Comparison of ENCODE assay signal across 1 cellular context in the genomic region with DNA sequence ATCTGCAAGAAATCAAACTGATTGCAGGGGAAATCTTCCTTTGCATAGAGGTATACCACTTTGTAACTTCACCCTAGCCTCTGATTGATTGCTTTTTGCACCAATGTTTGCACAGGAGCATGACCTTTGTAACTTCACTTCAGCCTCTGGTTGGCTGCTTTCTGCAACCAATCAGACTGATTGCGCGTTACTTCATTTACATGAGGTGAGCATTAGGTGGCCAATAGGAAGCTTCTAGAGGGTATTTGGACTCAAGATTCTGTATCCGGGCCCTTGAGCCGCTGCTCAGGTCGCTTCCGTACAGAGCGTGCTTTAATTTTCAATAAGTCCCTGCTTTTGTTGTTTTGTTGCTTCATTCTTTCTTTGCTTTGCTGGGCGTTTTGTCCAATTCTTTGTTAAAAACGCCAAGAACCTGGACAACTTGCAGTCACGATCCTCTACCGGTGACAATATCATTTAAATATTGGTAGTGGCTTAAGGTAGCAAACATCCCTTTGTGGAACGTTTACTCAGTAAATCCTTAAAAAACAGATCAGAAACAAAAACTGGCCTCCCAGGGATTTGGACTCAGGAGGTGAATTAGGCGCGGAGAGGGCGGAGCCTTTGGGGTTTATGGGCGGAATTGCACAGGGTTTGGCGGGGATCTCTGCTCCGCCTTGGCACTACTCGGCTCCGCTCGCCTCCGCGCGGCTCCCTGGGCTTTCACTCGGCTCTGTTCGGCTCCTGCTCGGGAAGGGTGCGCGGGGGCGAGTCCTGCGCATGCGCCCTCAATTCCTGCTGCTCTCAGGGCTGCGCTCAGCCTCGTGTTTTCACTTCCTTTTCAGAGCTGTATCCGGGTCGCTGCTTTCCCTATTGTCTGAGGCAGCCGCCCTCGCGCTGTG.
TF ChIP-seq lines count a peak whose summit lies in the region.

A gene with protein sequence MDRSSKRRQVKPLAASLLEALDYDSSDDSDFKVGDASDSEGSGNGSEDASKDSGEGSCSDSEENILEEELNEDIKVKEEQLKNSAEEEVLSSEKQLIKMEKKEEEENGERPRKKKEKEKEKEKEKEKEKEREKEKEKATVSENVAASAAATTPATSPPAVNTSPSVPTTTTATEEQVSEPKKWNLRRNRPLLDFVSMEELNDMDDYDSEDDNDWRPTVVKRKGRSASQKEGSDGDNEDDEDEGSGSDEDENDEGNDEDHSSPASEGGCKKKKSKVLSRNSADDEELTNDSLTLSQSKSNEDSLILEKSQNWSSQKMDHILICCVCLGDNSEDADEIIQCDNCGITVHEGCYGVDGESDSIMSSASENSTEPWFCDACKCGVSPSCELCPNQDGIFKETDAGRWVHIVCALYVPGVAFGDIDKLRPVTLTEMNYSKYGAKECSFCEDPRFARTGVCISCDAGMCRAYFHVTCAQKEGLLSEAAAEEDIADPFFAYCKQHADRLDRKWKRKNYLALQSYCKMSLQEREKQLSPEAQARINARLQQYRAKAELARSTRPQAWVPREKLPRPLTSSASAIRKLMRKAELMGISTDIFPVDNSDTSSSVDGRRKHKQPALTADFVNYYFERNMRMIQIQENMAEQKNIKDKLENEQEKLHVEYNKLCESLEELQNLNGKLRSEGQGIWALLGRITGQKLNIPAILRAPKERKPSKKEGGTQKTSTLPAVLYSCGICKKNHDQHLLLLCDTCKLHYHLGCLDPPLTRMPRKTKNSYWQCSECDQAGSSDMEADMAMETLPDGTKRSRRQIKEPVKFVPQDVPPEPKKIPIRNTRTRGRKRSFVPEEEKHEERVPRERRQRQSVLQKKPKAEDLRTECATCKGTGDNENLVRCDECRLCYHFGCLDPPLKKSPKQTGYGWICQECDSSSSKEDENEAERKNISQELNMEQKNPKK (plus strand): TSS at position 812 of the 881 bp plus-strand sequence. CDS start 452 bp downstream, outside the sequence.

TF ChIP-seq in K562, 482 proteins besides CTCF, POLR2A, EP300 and RAD21 (continued from another document and continues in another):
- TF ChIP-seq, protein P1, sequence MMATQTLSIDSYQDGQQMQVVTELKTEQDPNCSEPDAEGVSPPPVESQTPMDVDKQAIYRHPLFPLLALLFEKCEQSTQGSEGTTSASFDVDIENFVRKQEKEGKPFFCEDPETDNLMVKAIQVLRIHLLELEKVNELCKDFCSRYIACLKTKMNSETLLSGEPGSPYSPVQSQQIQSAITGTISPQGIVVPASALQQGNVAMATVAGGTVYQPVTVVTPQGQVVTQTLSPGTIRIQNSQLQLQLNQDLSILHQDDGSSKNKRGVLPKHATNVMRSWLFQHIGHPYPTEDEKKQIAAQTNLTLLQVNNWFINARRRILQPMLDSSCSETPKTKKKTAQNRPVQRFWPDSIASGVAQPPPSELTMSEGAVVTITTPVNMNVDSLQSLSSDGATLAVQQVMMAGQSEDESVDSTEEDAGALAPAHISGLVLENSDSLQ (IDR thresholded peaks at IDR 0.05), result peak; percentile 99
- TF ChIP-seq ZBTB17 (CRISPR knock-in tag; IDR thresholded peaks at IDR 0.05), result no peak
- peak in 2 of 3 experiments; percentile 54 to 57 for TF ChIP-seq YY1 (IDR thresholded peaks at IDR 0.05; ENCODE audit: borderline replicate concordance in 1 of 3, control insufficient read depth in 1 of 3, extremely low read depth in 1 of 3, insufficient read depth in 3 of 3, insufficient read length in 1 of 3, insufficient replicate concordance in 2 of 3, low read depth in 1 of 3, low read length in 2 of 3)
- TF ChIP-seq NR2C2 (CRISPR knock-in tag; IDR thresholded peaks at IDR 0.05), result peak; percentile 76; the same call in 1 of the 2 replicates
- TF ChIP-seq NR2C2 (tag; IDR thresholded peaks at IDR 0.05), result peak; percentile 96
- TF ChIP-seq ZNF263 (CRISPR knock-in tag; IDR thresholded peaks at IDR 0.05; ENCODE audit: borderline replicate concordance), result 0 out of 2 replicates have a peak, but pooled peaks have one; percentile 26
- no peak for TF ChIP-seq NFE2 (IDR thresholded peaks at IDR 0.05; ENCODE audit: low read depth)
- peak; percentile 50; the same call in 1 of the 2 replicates for TF ChIP-seq ETV5 (CRISPR knock-in tag; IDR thresholded peaks at IDR 0.05; ENCODE audit: low read depth)
- TF ChIP-seq NFXL1 (CRISPR knock-in tag; IDR thresholded peaks at IDR 0.05), result 0 out of 2 replicates have a peak, but pooled peaks have one; percentile 23
- TF ChIP-seq ZNF347 (CRISPR knock-in tag; IDR thresholded peaks at IDR 0.05; ENCODE audit: low read depth), result no peak
- TF ChIP-seq, protein P2, sequence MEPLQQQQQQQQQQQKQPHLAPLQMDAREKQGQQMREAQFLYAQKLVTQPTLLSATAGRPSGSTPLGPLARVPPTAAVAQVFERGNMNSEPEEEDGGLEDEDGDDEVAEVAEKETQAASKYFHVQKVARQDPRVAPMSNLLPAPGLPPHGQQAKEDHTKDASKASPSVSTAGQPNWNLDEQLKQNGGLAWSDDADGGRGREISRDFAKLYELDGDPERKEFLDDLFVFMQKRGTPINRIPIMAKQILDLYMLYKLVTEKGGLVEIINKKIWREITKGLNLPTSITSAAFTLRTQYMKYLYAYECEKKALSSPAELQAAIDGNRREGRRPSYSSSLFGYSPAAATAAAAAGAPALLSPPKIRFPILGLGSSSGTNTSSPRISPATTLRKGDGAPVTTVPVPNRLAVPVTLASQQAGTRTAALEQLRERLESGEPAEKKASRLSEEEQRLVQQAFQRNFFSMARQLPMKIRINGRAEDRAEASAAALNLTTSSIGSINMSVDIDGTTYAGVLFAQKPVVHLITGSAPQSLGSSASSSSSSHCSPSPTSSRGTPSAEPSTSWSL (CRISPR knock-in tag; IDR thresholded peaks at IDR 0.05; ENCODE audit: borderline replicate concordance), result no peak
- peak; percentile 31 for TF ChIP-seq ETV1 (tag; conservative IDR thresholded peaks at IDR 0.05; ENCODE audit: low read depth)
- TF ChIP-seq, protein P3, sequence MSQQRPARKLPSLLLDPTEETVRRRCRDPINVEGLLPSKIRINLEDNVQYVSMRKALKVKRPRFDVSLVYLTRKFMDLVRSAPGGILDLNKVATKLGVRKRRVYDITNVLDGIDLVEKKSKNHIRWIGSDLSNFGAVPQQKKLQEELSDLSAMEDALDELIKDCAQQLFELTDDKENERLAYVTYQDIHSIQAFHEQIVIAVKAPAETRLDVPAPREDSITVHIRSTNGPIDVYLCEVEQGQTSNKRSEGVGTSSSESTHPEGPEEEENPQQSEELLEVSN (IDR thresholded peaks at IDR 0.05; ENCODE audit: borderline replicate concordance in 1 of 2, extremely low read depth in 1 of 2, insufficient read depth in 1 of 2, insufficient read length in 1 of 2, low read depth in 1 of 2, low read length in 1 of 2, poor library complexity in 1 of 2, severe bottlenecking in 1 of 2), result peak; percentile 72 to 79
- no peak for TF ChIP-seq WHSC1 (IDR thresholded peaks at IDR 0.05; ENCODE audit: low read length)
- TF ChIP-seq TAF9B (IDR thresholded peaks at IDR 0.05; ENCODE audit: partially characterized antibody), result peak; percentile 26
- TF ChIP-seq MXI1 (IDR thresholded peaks at IDR 0.05; ENCODE audit: low read depth, low read length), result 0 out of 2 replicates have a peak, but pooled peaks have one; percentile 4
- TF ChIP-seq, protein P4, sequence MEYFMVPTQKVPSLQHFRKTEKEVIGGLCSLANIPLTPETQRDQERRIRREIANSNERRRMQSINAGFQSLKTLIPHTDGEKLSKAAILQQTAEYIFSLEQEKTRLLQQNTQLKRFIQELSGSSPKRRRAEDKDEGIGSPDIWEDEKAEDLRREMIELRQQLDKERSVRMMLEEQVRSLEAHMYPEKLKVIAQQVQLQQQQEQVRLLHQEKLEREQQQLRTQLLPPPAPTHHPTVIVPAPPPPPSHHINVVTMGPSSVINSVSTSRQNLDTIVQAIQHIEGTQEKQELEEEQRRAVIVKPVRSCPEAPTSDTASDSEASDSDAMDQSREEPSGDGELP (CRISPR knock-in tag; IDR thresholded peaks at IDR 0.05; ENCODE audit: borderline replicate concordance), result 0 out of 2 replicates have a peak, but pooled peaks have one; percentile 21
- TF ChIP-seq XRCC3 (IDR thresholded peaks at IDR 0.05), result no peak
- TF ChIP-seq, protein P5, sequence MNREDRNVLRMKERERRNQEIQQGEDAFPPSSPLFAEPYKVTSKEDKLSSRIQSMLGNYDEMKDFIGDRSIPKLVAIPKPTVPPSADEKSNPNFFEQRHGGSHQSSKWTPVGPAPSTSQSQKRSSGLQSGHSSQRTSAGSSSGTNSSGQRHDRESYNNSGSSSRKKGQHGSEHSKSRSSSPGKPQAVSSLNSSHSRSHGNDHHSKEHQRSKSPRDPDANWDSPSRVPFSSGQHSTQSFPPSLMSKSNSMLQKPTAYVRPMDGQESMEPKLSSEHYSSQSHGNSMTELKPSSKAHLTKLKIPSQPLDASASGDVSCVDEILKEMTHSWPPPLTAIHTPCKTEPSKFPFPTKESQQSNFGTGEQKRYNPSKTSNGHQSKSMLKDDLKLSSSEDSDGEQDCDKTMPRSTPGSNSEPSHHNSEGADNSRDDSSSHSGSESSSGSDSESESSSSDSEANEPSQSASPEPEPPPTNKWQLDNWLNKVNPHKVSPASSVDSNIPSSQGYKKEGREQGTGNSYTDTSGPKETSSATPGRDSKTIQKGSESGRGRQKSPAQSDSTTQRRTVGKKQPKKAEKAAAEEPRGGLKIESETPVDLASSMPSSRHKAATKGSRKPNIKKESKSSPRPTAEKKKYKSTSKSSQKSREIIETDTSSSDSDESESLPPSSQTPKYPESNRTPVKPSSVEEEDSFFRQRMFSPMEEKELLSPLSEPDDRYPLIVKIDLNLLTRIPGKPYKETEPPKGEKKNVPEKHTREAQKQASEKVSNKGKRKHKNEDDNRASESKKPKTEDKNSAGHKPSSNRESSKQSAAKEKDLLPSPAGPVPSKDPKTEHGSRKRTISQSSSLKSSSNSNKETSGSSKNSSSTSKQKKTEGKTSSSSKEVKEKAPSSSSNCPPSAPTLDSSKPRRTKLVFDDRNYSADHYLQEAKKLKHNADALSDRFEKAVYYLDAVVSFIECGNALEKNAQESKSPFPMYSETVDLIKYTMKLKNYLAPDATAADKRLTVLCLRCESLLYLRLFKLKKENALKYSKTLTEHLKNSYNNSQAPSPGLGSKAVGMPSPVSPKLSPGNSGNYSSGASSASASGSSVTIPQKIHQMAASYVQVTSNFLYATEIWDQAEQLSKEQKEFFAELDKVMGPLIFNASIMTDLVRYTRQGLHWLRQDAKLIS (CRISPR knock-in tag; IDR thresholded peaks at IDR 0.05), result 0 out of 2 replicates have a peak, but pooled peaks have one; percentile 19
- TF ChIP-seq MCM7 (IDR thresholded peaks at IDR 0.05), result no peak
- TF ChIP-seq, protein P6, sequence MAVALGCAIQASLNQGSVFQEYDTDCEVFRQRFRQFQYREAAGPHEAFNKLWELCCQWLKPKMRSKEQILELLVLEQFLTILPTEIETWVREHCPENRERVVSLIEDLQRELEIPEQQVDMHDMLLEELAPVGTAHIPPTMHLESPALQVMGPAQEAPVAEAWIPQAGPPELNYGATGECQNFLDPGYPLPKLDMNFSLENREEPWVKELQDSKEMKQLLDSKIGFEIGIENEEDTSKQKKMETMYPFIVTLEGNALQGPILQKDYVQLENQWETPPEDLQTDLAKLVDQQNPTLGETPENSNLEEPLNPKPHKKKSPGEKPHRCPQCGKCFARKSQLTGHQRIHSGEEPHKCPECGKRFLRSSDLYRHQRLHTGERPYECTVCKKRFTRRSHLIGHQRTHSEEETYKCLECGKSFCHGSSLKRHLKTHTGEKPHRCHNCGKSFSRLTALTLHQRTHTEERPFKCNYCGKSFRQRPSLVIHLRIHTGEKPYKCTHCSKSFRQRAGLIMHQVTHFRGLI (CRISPR knock-in tag; IDR thresholded peaks at IDR 0.05), result peak; percentile 27; the same call in 1 of the 2 replicates
- no peak for TF ChIP-seq PTBP1 (IDR thresholded peaks at IDR 0.05; ENCODE audit: low read depth, low read length)
- TF ChIP-seq ARID2 (IDR thresholded peaks at IDR 0.05), result no peak
- no peak for TF ChIP-seq ZNF134 (CRISPR knock-in tag; conservative IDR thresholded peaks at IDR 0.05)
- TF ChIP-seq MED1 (CRISPR knock-in tag; IDR thresholded peaks at IDR 0.05; ENCODE audit: borderline replicate concordance), result no peak
- peak; percentile 72 for TF ChIP-seq BRD9 (IDR thresholded peaks at IDR 0.05; ENCODE audit: low read depth, partially characterized antibody)
- 0 out of 4 replicates have a peak, but pooled peaks of 1 of the 2 experiments have one; percentile 20 for TF ChIP-seq SIN3A (IDR thresholded peaks at IDR 0.05; ENCODE audit: borderline replicate concordance in 2 of 2, control insufficient read depth in 1 of 2, low read depth in 2 of 2, low read length in 2 of 2)
- TF ChIP-seq HDAC2 (IDR thresholded peaks at IDR 0.05), result 0 out of 2 replicates have a peak, but pooled peaks have one; percentile 14
- TF ChIP-seq CC2D1A (IDR thresholded peaks at IDR 0.05), result peak; percentile 80
- TF ChIP-seq POLR3A (IDR thresholded peaks at IDR 0.05; ENCODE audit: borderline replicate concordance, extremely low read depth, insufficient read depth, insufficient read length), result no peak
- TF ChIP-seq, protein P7, sequence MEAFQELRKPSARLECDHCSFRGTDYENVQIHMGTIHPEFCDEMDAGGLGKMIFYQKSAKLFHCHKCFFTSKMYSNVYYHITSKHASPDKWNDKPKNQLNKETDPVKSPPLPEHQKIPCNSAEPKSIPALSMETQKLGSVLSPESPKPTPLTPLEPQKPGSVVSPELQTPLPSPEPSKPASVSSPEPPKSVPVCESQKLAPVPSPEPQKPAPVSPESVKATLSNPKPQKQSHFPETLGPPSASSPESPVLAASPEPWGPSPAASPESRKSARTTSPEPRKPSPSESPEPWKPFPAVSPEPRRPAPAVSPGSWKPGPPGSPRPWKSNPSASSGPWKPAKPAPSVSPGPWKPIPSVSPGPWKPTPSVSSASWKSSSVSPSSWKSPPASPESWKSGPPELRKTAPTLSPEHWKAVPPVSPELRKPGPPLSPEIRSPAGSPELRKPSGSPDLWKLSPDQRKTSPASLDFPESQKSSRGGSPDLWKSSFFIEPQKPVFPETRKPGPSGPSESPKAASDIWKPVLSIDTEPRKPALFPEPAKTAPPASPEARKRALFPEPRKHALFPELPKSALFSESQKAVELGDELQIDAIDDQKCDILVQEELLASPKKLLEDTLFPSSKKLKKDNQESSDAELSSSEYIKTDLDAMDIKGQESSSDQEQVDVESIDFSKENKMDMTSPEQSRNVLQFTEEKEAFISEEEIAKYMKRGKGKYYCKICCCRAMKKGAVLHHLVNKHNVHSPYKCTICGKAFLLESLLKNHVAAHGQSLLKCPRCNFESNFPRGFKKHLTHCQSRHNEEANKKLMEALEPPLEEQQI (IDR thresholded peaks at IDR 0.05), result peak; percentile 9; the same call in 1 of the 2 replicates
- TF ChIP-seq ZBED1 (IDR thresholded peaks at IDR 0.05), result no peak; the same call in 1 of the 2 replicates
